In genomic region chr9:223167-223566, GRCh38 we compare ENCODE assay signal across 19 cellular contexts. TPM values are rescaled to one million over a fixed set of nuclear protein-coding genes. Genes with fewer than 3 reads are reported as not detected.
A peak's percentile ranks its signal among the peaks of the same experiment; 100 is the strongest.
DNase-seq lines count a peak whose midpoint lies in the region; ATAC-seq, FAIRE-seq and TF ChIP-seq lines count a peak whose summit lies in the region.
"Had no signal": no experiment of that assay in that cellular context is flagged by ENCODE, and none has a peak within 500 bp of the region (broad histone marks: within the 10 kb centered on the region; RNA-seq: fewer than 3 reads in every experiment).

No MANE protein-coding gene starts in this region.

- H3K4me3 Mint-ChIP-seq in CD4-positive, alpha-beta memory T cell = peak overlapping the region in 5 of 8 donors; percentile 4 to 69 (median 31)
- no peak overlapping the region for H3K4me3 Mint-ChIP-seq in neural progenitor cell
- H3K4me3 Mint-ChIP-seq: activated naive CD8-positive, alpha-beta T cell treated with anti-CD3 and anti-CD28 coated beads, Interleukin-2, amount 50 U/mL, for 24 hours had no signal

- H2AFZ ChIP-seq in K562 (ENCODE audit: low read depth, low read length) (no peak overlapping the region), neural progenitor cell (replicated peaks) (no peak overlapping the region)

- TF ChIP-seq EP300 in K562 (IDR thresholded peaks at IDR 0.05; ENCODE audit: low read length) = no peak

- no peaks in the 10 kb centered on the region for H3K36me3 ChIP-seq in CD4-positive, alpha-beta memory T cell (ENCODE audit: insufficient read depth, low read length)
- H3K36me3 ChIP-seq in K562 (ENCODE audit: control insufficient read depth, insufficient read depth, low read length) = no peaks in the 10 kb centered on the region
- H3K36me3 ChIP-seq in neural progenitor cell = no peaks in the 10 kb centered on the region
- H3K36me3 ChIP-seq: BLaER1, sigmoid colon, thoracic aorta had no signal

- 85% methylated on average over 3 of the region's 3 CpGs for WGBS in K562 (ENCODE audit: insufficient coverage, low coverage, missing lambda C conversion rate)

- H3K9me1 ChIP-seq in K562 (ENCODE audit: control insufficient read depth, insufficient read depth, low read length) = no peaks in the 10 kb centered on the region

- H3K79me2 ChIP-seq in K562 (ENCODE audit: control insufficient read depth, insufficient read depth, low read length) = peaks cover 18% of the 10 kb centered on the region; the same call in 2 of the 3 replicates
- no peaks in the 10 kb centered on the region for H3K79me2 ChIP-seq in neural progenitor cell (ENCODE audit: low read depth)

- H3K9ac ChIP-seq in K562 (ENCODE audit: insufficient read depth in 1 of 2, low read depth in 2 of 2, low read length in 2 of 2) = no peak overlapping the region; a peak in 1 of 4 replicates
- no peak overlapping the region for H3K9ac ChIP-seq in neural progenitor cell
- H3K9ac ChIP-seq: BLaER1 had no signal

- H3K4me1 Mint-ChIP-seq in CD4-positive, alpha-beta memory T cell = peaks cover 16 to 36% (median 23%) of the 10 kb centered on the region in 4 donors
- H3K4me1 Mint-ChIP-seq in neural progenitor cell = peaks cover 15% of the 10 kb centered on the region

- in situ Hi-C loops in K562 (cut with MboI) = no loop called here

- no peaks in the 10 kb centered on the region for H4K20me1 ChIP-seq in K562 (replicated peaks; ENCODE audit: control insufficient read depth, insufficient read depth, low read length)
- no peaks in the 10 kb centered on the region for H4K20me1 ChIP-seq in neural progenitor cell (ENCODE audit: low read depth)
- H4K20me1 ChIP-seq: BLaER1 had no signal

- no peak overlapping the region for H3K27ac ChIP-seq in CD4-positive, alpha-beta memory T cell (ENCODE audit: low read depth, low read length)
- H3K27ac ChIP-seq in K562 (ENCODE audit: extremely low read depth, low read depth, low read length) = no peak overlapping the region
- no peak overlapping the region for H3K27ac ChIP-seq in neural progenitor cell
- H3K27ac ChIP-seq: BLaER1, thoracic aorta had no signal

- H3F3A ChIP-seq in neural progenitor cell (ENCODE audit: low read depth) = peaks cover 16% of the 10 kb centered on the region

- POLR2A ChIA-PET in CD4-positive, alpha-beta memory T cell (lab: Charles Lee; ENCODE audit: partially characterized antibody) = interaction anchor here (1.3 to 2.9 kb wide), 4 partner anchors 19 to 59 kb away, joined by 3 to 17 read pairs (median 8); no protein-coding TSS in a partner anchor
- POLR2A ChIA-PET in K562 (lab: Yijun Ruan, JAX) = interaction anchor here (0.8 to 2.2 kb wide), 4 partner anchors 8 to 55 kb away, joined by 3 to 9 read pairs (median 4); partner anchors contain the start of gene DOCK8

- ATAC-seq in K562 (no peak), HG02852 (IDR thresholded peaks at IDR 0.05; ENCODE audit: unreplicated experiment) (no peak), HG03039 (IDR thresholded peaks at IDR 0.05; ENCODE audit: unreplicated experiment) (no peak)
- ATAC-seq: activated naive CD8-positive, alpha-beta T cell treated with anti-CD3 and anti-CD28 coated beads, Interleukin-2, amount 50 U/mL, for 24 hours had no signal

- TF ChIP-seq POLR2A in GM12892 (IDR thresholded peaks at IDR 0.05; ENCODE audit: low read depth, low read length) (no peak), K562 (conservative IDR thresholded peaks at IDR 0.05) (no peak)

- H3K36me3 Mint-ChIP-seq in CD4-positive, alpha-beta memory T cell = no peaks in the 10 kb centered on the region
- H3K36me3 Mint-ChIP-seq in neural progenitor cell = no peaks in the 10 kb centered on the region

- intact Hi-C loops in CD4-positive, alpha-beta memory T cell (cut with micrococcal nuclease) = no loop called here
- intact Hi-C loops in K562 (cut with micrococcal nuclease) = no loop called here

- H3K9me3 ChIP-seq in CD4-positive, alpha-beta memory T cell (ENCODE audit: control insufficient read depth in 1 of 2, low read length in 2 of 2) = no peaks in the 10 kb centered on the region
- H3K9me3 ChIP-seq in K562 (replicated peaks; ENCODE audit: control insufficient read depth, insufficient read depth, low read depth, low read length) (no peaks in the 10 kb centered on the region), neural progenitor cell (ENCODE audit: low read depth) (no peaks in the 10 kb centered on the region)
- H3K9me3 ChIP-seq: BLaER1, sigmoid colon, thoracic aorta had no signal

- DNase-seq in CD4-positive, alpha-beta memory T cell = no peak
- no peak for DNase-seq in GM12892 (ENCODE audit: insufficient read length)
- no peak for DNase-seq in K562 (ENCODE audit: extremely low read depth in 1 of 4, low spot score in 3 of 4)
- DNase-seq in neural progenitor cell (ENCODE audit: low spot score) = peak; percentile 45
- DNase-seq in NCI-H345 treated with DMSO at 0.1 percent for 48 hours (lab: John Stamatoyannopoulos, UW; ENCODE audit: unreplicated experiment) = no peak
- DNase-seq: activated CD4-positive, alpha-beta T cell treated with anti-CD3 and anti-CD28 coated beads for 1 hour; activated naive CD8-positive, alpha-beta T cell treated with anti-CD3 and anti-CD28 coated beads, Interleukin-2, amount 50 U/mL, for 24 hours; activated T-cell treated with anti-CD3 and anti-CD28 coated beads, Interleukin-2, amount 50 U/mL, for 1 hour; IMR-90; kidney; midbrain; NCI-H1105 treated with DMSO at 0.1 percent for 48 hours; NCI-H2171 treated with DMSO at 0.1 percent for 48 hours; sigmoid colon; stimulated activated CD4-positive, alpha-beta T cell treated with anti-CD3 and anti-CD28 coated beads, Interleukin-2, amount 100 ng/mL, for 48 hours had no signal

- H3K4me2 ChIP-seq in K562 (ENCODE audit: insufficient read depth, low read length) = no peak overlapping the region
- H3K4me2 ChIP-seq in neural progenitor cell = peak overlapping the region; percentile 28
- H3K4me2 ChIP-seq: BLaER1 had no signal

- no peaks in the 10 kb centered on the region for H3K9me3 Mint-ChIP-seq in CD4-positive, alpha-beta memory T cell
- H3K9me3 Mint-ChIP-seq in neural progenitor cell = no peaks in the 10 kb centered on the region
- H3K9me3 Mint-ChIP-seq: activated naive CD8-positive, alpha-beta T cell treated with anti-CD3 and anti-CD28 coated beads, Interleukin-2, amount 50 U/mL, for 24 hours had no signal

- BruUV-seq in K562 (replicated peaks; lab: Mats Ljungman, UMichigan) = no TSS peak

- FAIRE-seq in GM12892 (lab: Jason Lieb, UNC) = peak; percentile 73
- peak; percentile 32 for FAIRE-seq in K562 (lab: Jason Lieb, UNC)

- TF ChIP-seq CTCF in K562 (IDR thresholded peaks at IDR 0.05 in 2 of 3, conservative IDR thresholded peaks at IDR 0.05 in 1 of 3; ENCODE audit: insufficient read depth in 2 of 3, low read depth in 1 of 3, low read length in 3 of 3) (no peak), neural progenitor cell (IDR thresholded peaks at IDR 0.05) (no peak)

- no peak for TF ChIP-seq RAD21 in K562 (CRISPR knock-in tag; conservative IDR thresholded peaks at IDR 0.05 in 1 of 2, IDR thresholded peaks at IDR 0.05 in 1 of 2)

- peaks cover 33% of the 10 kb centered on the region for H3K4me1 ChIP-seq in CD4-positive, alpha-beta memory T cell (ENCODE audit: insufficient read depth, low read length)
- peaks cover 10 to 26% of the 10 kb centered on the region in 2 experiments for H3K4me1 ChIP-seq in K562 (replicated peaks in 1 of 2; ENCODE audit: control insufficient read depth in 2 of 2, insufficient read depth in 2 of 2, low read length in 2 of 2)
- peaks cover 18% of the 10 kb centered on the region for H3K4me1 ChIP-seq in neural progenitor cell
- H3K4me1 ChIP-seq: sigmoid colon had no signal

- CTCF ChIA-PET in CD4-positive, alpha-beta memory T cell (lab: Charles Lee; ENCODE audit: partially characterized antibody) = interaction anchor here (1.1 kb wide), 1 partner anchor 18 kb away, joined by 3 read pairs; no protein-coding TSS in a partner anchor
- CTCF ChIA-PET in K562 (lab: Yijun Ruan, JAX; ENCODE audit: low intra/inter-chr PET ratio) = no interaction called here

- H3K27me3 ChIP-seq in CD4-positive, alpha-beta memory T cell (ENCODE audit: insufficient read depth, low read length) = no peaks in the 10 kb centered on the region
- H3K27me3 ChIP-seq in K562 (ENCODE audit: control insufficient read depth in 2 of 2, insufficient read depth in 2 of 2, low read length in 2 of 2) = no peaks in the 10 kb centered on the region
- H3K27me3 ChIP-seq in neural progenitor cell = peaks cover 4% of the 10 kb centered on the region
- H3K27me3 ChIP-seq: BLaER1 had no signal

- H3K27ac Mint-ChIP-seq in CD4-positive, alpha-beta memory T cell = peak overlapping the region in 5 of 7 donors; percentile 5 to 88 (median 61)
- no peak overlapping the region for H3K27ac Mint-ChIP-seq in neural progenitor cell

- H3K27me3 Mint-ChIP-seq in CD4-positive, alpha-beta memory T cell = no peaks in the 10 kb centered on the region
- H3K27me3 Mint-ChIP-seq in neural progenitor cell (ENCODE audit: insufficient read depth, low read depth) = no peaks in the 10 kb centered on the region
- H3K27me3 Mint-ChIP-seq: activated naive CD8-positive, alpha-beta T cell treated with anti-CD3 and anti-CD28 coated beads, Interleukin-2, amount 50 U/mL, for 24 hours had no signal

- no peak overlapping the region for H3K4me3 ChIP-seq in CD4-positive, alpha-beta memory T cell (ENCODE audit: low read length in 2 of 2)
- no peak overlapping the region for H3K4me3 ChIP-seq in K562
- no peak overlapping the region for H3K4me3 ChIP-seq in neural progenitor cell
- H3K4me3 ChIP-seq: BLaER1, sigmoid colon, thoracic aorta had no signal

RNA-seq across cellular contexts. Expression of gene DOCK8, which starts 8.5 kb away (rescaled TPM):
- 100 to 1,000 TPM; 307 to 315 TPM for total RNA-seq in CD4-positive, alpha-beta memory T cell
- polyA plus RNA-seq in CD4-positive, alpha-beta memory T cell = 10 to 100 TPM; 31.0 to 92.5 TPM
- 42.5 TPM for polyA plus RNA-seq in GM12892 (2012; ENCODE audit: missing spikeins)
- 66.2 and 95.4 TPM in 2 replicates for total RNA-seq in K562 (2011; cell fraction: chromatin; rRNA removed; ENCODE audit: low replicate concordance)
- total RNA-seq in K562 (2011; cell fraction: nucleolus; rRNA removed) = 34.0 and 43.2 TPM in 2 replicates
- total RNA-seq in K562 (2011; cell fraction: nucleoplasm; rRNA removed) = 56.7 and 77.1 TPM in 2 replicates
- total RNA-seq in K562 (2014; rRNA removed) (25.1 and 33.4 TPM in 2 replicates), K562 (2014; rRNA removed; fragmentation: Illumina TruSeq; extraction: Trizol) (27.3 and 28.7 TPM in 2 replicates), K562 (2015; rRNA removed; fragmentation: Illumina TruSeq; extraction: Trizol) (32.4 and 34.3 TPM in 2 replicates), K562 (2021) (49.4 and 53.8 TPM in 2 replicates), neural progenitor cell (ENCODE audit: low replicate concordance) (0.54 and 0.93 TPM in 2 replicates)
- polyA plus RNA-seq in K562 (2011; rRNA removed) (15.3 and 34.5 TPM in 2 replicates), K562 (2014; fragmentation: Illumina TruSeq; extraction: Trizol) (30.9 and 32.8 TPM in 2 replicates), K562 (2014; fragmentation: Nextera tagmentation; extraction: Ambion mirVana) (10 to 100 TPM; 14.4 to 14.5 TPM), K562 (2014; rRNA removed) (19.6 and 23.4 TPM in 2 replicates)
- polyA plus RNA-seq in K562 (2011; cell fraction: cytosol; rRNA removed) = 11.0 and 29.6 TPM in 2 replicates
- 25.1 and 49.4 TPM in 2 replicates for polyA plus RNA-seq in K562 (2011; cell fraction: nucleus; rRNA removed)
- 26.9 and 57.9 TPM in 2 replicates for polyA plus RNA-seq in K562 (2012)
- 33.3 and 80.3 TPM in 2 replicates for polyA minus RNA-seq in K562 (2011; rRNA and poly(A)+ RNA removed)
- 19.0 and 43.3 TPM in 2 replicates for polyA minus RNA-seq in K562 (2011; cell fraction: cytosol; rRNA and poly(A)+ RNA removed)
- polyA minus RNA-seq in K562 (2011; cell fraction: nucleus; rRNA and poly(A)+ RNA removed) = 32.4 and 104 TPM in 2 replicates
- total RNA-seq: IMR-90 had no signal
- polyA plus RNA-seq: IMR-90 had no signal

RNA-seq across cellular contexts. Expression of gene ZNG1A, which starts 44.3 kb away (rescaled TPM):
- total RNA-seq in CD4-positive, alpha-beta memory T cell = 10 to 100 TPM; 28.4 to 31.7 TPM
- 10 to 100 TPM; 17.3 to 34.8 TPM for polyA plus RNA-seq in CD4-positive, alpha-beta memory T cell
- polyA plus RNA-seq in GM12892 (2012; ENCODE audit: missing spikeins) = 43.7 TPM
- total RNA-seq in K562 (2011; cell fraction: chromatin; rRNA removed; ENCODE audit: low replicate concordance) = 30.2 and 116 TPM in 2 replicates
- total RNA-seq in K562 (2011; cell fraction: nucleolus; rRNA removed) = 15.2 and 21.2 TPM in 2 replicates
- total RNA-seq in K562 (2011; cell fraction: nucleoplasm; rRNA removed) = 67.6 and 130 TPM in 2 replicates
- total RNA-seq in K562 (2014; rRNA removed) (17.6 and 20.7 TPM in 2 replicates), K562 (2014; rRNA removed; fragmentation: Illumina TruSeq; extraction: Trizol) (43.4 and 50.2 TPM in 2 replicates), K562 (2015; rRNA removed; fragmentation: Illumina TruSeq; extraction: Trizol) (35.4 and 39.7 TPM in 2 replicates), K562 (2021) (29.0 and 30.1 TPM in 2 replicates), neural progenitor cell (ENCODE audit: low replicate concordance) (23.5 and 45.8 TPM in 2 replicates)
- polyA plus RNA-seq in K562 (2011; rRNA removed) (24.2 and 31.2 TPM in 2 replicates), K562 (2014; fragmentation: Illumina TruSeq; extraction: Trizol) (37.1 and 41.7 TPM in 2 replicates), K562 (2014; fragmentation: Nextera tagmentation; extraction: Ambion mirVana) (10 to 100 TPM; 78.1 to 90.6 TPM), K562 (2014; rRNA removed) (34.9 and 42.9 TPM in 2 replicates)
- polyA plus RNA-seq in K562 (2011; cell fraction: cytosol; rRNA removed) = 5.3 and 14.7 TPM in 2 replicates
- polyA plus RNA-seq in K562 (2011; cell fraction: nucleus; rRNA removed) = 20.5 and 29.9 TPM in 2 replicates
- polyA plus RNA-seq in K562 (2012) = 16.5 and 22.3 TPM in 2 replicates
- polyA minus RNA-seq in K562 (2011; rRNA and poly(A)+ RNA removed) = 32.6 and 38.3 TPM in 2 replicates
- 6.8 and 8.5 TPM in 2 replicates for polyA minus RNA-seq in K562 (2011; cell fraction: cytosol; rRNA and poly(A)+ RNA removed)
- 36.5 and 54.1 TPM in 2 replicates for polyA minus RNA-seq in K562 (2011; cell fraction: nucleus; rRNA and poly(A)+ RNA removed)

Comparison
In these comparisons a context has a peak if more than half of its experiments do, and no peak if none do; other contexts are left out.
1. RNA of gene DOCK8, which starts 8.5 kb away (total RNA-seq): 307 to 315 TPM in CD4-positive, alpha-beta memory T cell and 25.1 to 95.4 TPM in K562; 0.54 to 0.93 TPM in neural progenitor cell; every median in the first group is over 10 times any median in the second.